9 cellular contexts compared by ENCODE assay signal in the genomic region with DNA sequence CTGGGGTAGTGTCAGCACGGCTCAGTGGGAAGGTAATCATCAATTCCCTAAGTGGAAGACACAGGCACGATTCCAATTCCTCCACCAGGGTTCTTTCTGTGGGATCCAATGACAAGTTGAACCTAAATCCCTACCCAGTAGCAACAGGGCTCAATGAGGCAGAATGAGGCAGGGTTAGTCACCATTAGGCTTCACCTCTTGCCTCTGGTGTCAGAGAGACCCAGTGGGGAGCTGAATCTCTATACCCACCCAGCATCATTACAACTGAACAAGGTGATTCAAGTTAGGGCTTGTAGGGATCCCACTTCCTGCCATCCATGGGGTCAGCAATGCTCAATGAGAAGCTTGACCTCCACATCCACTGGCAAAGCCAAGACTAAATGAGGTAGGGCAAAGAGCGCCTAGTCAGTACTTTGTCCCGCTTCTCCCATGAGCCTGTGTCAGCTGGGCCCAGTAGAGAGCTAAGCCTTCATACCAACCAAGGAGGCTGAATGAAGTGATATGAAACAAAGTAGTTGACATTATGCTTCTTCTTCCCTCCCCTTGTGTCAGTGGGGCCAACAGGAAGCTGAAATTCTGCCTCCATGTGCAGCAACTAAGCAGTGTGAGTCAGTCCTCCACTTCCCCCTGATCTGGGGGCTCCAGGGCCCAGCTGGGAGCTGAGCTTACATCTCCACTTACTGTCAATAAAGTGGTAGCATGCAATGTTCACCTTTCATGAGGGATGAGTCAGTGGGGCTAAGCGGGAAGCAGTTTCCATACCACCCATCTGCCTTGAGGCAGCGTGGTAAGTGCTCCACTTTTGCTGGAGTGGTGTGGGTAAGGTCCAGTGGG. TPM values are rescaled to one million over a fixed set of nuclear protein-coding genes. Genes with fewer than 3 reads are reported as not detected.
DNase-seq lines count a peak whose midpoint lies in the region; ATAC-seq and TF ChIP-seq lines count a peak whose summit lies in the region.
"Had no signal": no experiment of that assay in that cellular context is flagged by ENCODE, and none has a peak within 500 bp of the region (broad histone marks: within the 10 kb centered on the region; RNA-seq: fewer than 3 reads in every experiment).

No MANE protein-coding gene starts in this region.

- CTCF ChIA-PET in CD8-positive, alpha-beta T cell (lab: Charles Lee) = interaction anchor here (0.8 kb wide), 1 partner anchor 20 kb away, joined by 3 read pairs; no protein-coding TSS in a partner anchor

- H3K4me3 Mint-ChIP-seq in CD8-positive, alpha-beta T cell = peak overlapping the region; percentile 71
- peak overlapping the region; percentile 69 for H3K4me3 Mint-ChIP-seq in activated T-helper 2 cell treated with anti-CD3 and anti-CD28 coated beads, Interferon-gamma antibody, Interleukin-2, Interleukin-4, amounts not matched to agents 10 μg/mL and 5 μg/mL and 100 μg/mL, durations not matched to agents 14 hours and 24 hours and 36 hours (ENCODE audit: low read depth)

- no peak for TF ChIP-seq CTCF in CD8-positive, alpha-beta T cell (IDR thresholded peaks at IDR 0.05)

- no peaks in the 10 kb centered on the region for H3K9me3 Mint-ChIP-seq in CD8-positive, alpha-beta T cell
- no peaks in the 10 kb centered on the region for H3K9me3 Mint-ChIP-seq in activated T-helper 2 cell treated with anti-CD3 and anti-CD28 coated beads, Interferon-gamma antibody, Interleukin-2, Interleukin-4, amounts not matched to agents 10 μg/mL and 5 μg/mL and 100 μg/mL, durations not matched to agents 14 hours and 24 hours and 36 hours

- H3K9me3 ChIP-seq in CD8-positive, alpha-beta T cell (ENCODE audit: low read length) = no peaks in the 10 kb centered on the region

- no peaks in the 10 kb centered on the region for H3K27me3 ChIP-seq in CD8-positive, alpha-beta T cell (ENCODE audit: insufficient read depth, low read length)

- no peaks in the 10 kb centered on the region for H3K27me3 Mint-ChIP-seq in CD8-positive, alpha-beta T cell (ENCODE audit: low read depth)
- H3K27me3 Mint-ChIP-seq in activated T-helper 2 cell treated with anti-CD3 and anti-CD28 coated beads, Interferon-gamma antibody, Interleukin-2, Interleukin-4, amounts not matched to agents 10 μg/mL and 5 μg/mL and 100 μg/mL, durations not matched to agents 14 hours and 24 hours and 36 hours (ENCODE audit: low read depth) = no peaks in the 10 kb centered on the region

- H3K4me3 ChIP-seq in CD8-positive, alpha-beta T cell (ENCODE audit: low read depth, low read length) = no peak overlapping the region

- no peak overlapping the region for H3K27ac ChIP-seq in CD8-positive, alpha-beta T cell (ENCODE audit: low read depth, low read length)

- H3K4me1 ChIP-seq in CD8-positive, alpha-beta T cell (ENCODE audit: insufficient read depth, low read length) = no peaks in the 10 kb centered on the region

- POLR2A ChIA-PET in CD8-positive, alpha-beta T cell (lab: Charles Lee) = no interaction called here

- H3K4me1 Mint-ChIP-seq in CD8-positive, alpha-beta T cell (ENCODE audit: low read depth) = peaks cover 7% of the 10 kb centered on the region
- peaks cover 10% of the 10 kb centered on the region for H3K4me1 Mint-ChIP-seq in activated T-helper 2 cell treated with anti-CD3 and anti-CD28 coated beads, Interferon-gamma antibody, Interleukin-2, Interleukin-4, amounts not matched to agents 10 μg/mL and 5 μg/mL and 100 μg/mL, durations not matched to agents 14 hours and 24 hours and 36 hours (ENCODE audit: low read depth)

- no peaks in the 10 kb centered on the region for H3K36me3 Mint-ChIP-seq in CD8-positive, alpha-beta T cell
- no peaks in the 10 kb centered on the region for H3K36me3 Mint-ChIP-seq in activated T-helper 2 cell treated with anti-CD3 and anti-CD28 coated beads, Interferon-gamma antibody, Interleukin-2, Interleukin-4, amounts not matched to agents 10 μg/mL and 5 μg/mL and 100 μg/mL, durations not matched to agents 14 hours and 24 hours and 36 hours (ENCODE audit: low read depth)

- peak; percentile 49 for ATAC-seq in CD8-positive, alpha-beta T cell

- in situ Hi-C loops in KBM-7 (cut with MboI; ENCODE audit: low pct_unique_long_range_greater_than_20kb, low sequenced_read_pairs) = no loop called here

- no peaks in the 10 kb centered on the region for H3K36me3 ChIP-seq in CD8-positive, alpha-beta T cell (ENCODE audit: insufficient read depth, low read length)

- H3K27ac Mint-ChIP-seq in CD8-positive, alpha-beta T cell = no peak overlapping the region
- peak overlapping the region; percentile 33 for H3K27ac Mint-ChIP-seq in activated T-helper 2 cell treated with anti-CD3 and anti-CD28 coated beads, Interferon-gamma antibody, Interleukin-2, Interleukin-4, amounts not matched to agents 10 μg/mL and 5 μg/mL and 100 μg/mL, durations not matched to agents 14 hours and 24 hours and 36 hours

- peak in 3 of 7 experiments; percentile 5 to 11 (median 8) for DNase-seq in CD8-positive, alpha-beta T cell
- DNase-seq in KBM-7 (peak; percentile 25), islet precursor cell (peak; percentile 85), NCI-H2081 treated with DMSO at 0.1 percent for 48 hours (lab: John Stamatoyannopoulos, UW) (no peak), medulla oblongata (ENCODE audit: extremely low spot score) (no peak), mucosa of gallbladder (ENCODE audit: low spot score) (no peak)
- DNase-seq in activated T-helper 2 cell treated with anti-CD3 and anti-CD28 coated beads, Interferon-gamma antibody, Interleukin-2, Interleukin-4, amounts not matched to agents 10 μg/mL and 5 μg/mL and 100 μg/mL, durations not matched to agents 14 hours and 24 hours and 36 hours (ENCODE audit: low spot score) = no peak
- no peak for DNase-seq in effector CD4-positive, alpha-beta T cell
- DNase-seq: posterior cingulate gyrus had no signal

- intact Hi-C loops in CD8-positive, alpha-beta T cell (cut with DNase I, micrococcal nuclease) = no loop called here
- intact Hi-C loops in activated T-helper 2 cell treated with anti-CD3 and anti-CD28 coated beads, Interferon-gamma antibody, Interleukin-2, Interleukin-4, amounts not matched to agents 10 μg/mL and 5 μg/mL and 100 μg/mL, durations not matched to agents 14 hours and 24 hours and 36 hours (cut with micrococcal nuclease) = loop anchor here (2.0 kb wide), 1 partner anchor 36 kb away; a partner anchor contains a TSS

RNA-seq across cellular contexts. Expression of a gene that starts 36.4 kb away (rescaled TPM):
- total RNA-seq in CD8-positive, alpha-beta T cell = 1 to 10 TPM; 6.9 to 7.8 TPM
- 15.4 and 16.2 TPM in 2 replicates for total RNA-seq in activated T-helper 2 cell treated with anti-CD3 and anti-CD28 coated beads, Interferon-gamma antibody, Interleukin-2, Interleukin-4, amounts not matched to agents 10 μg/mL and 5 μg/mL and 100 μg/mL, durations not matched to agents 14 hours and 24 hours and 36 hours
- total RNA-seq in mucosa of gallbladder = 18.7 TPM

RNA-seq across cellular contexts. Expression of a gene that starts 51.2 kb away (rescaled TPM):
- under 1 TPM; 0.65 to 0.75 TPM for total RNA-seq in CD8-positive, alpha-beta T cell
- 1.3 and 1.4 TPM in 2 replicates for total RNA-seq in activated T-helper 2 cell treated with anti-CD3 and anti-CD28 coated beads, Interferon-gamma antibody, Interleukin-2, Interleukin-4, amounts not matched to agents 10 μg/mL and 5 μg/mL and 100 μg/mL, durations not matched to agents 14 hours and 24 hours and 36 hours
- 3.2 TPM for total RNA-seq in mucosa of gallbladder

RNA-seq across cellular contexts. Expression of a gene that starts 51.4 kb away (rescaled TPM):
- total RNA-seq in CD8-positive, alpha-beta T cell = not detected
- not detected in 2 replicates for total RNA-seq in activated T-helper 2 cell treated with anti-CD3 and anti-CD28 coated beads, Interferon-gamma antibody, Interleukin-2, Interleukin-4, amounts not matched to agents 10 μg/mL and 5 μg/mL and 100 μg/mL, durations not matched to agents 14 hours and 24 hours and 36 hours
- not detected for total RNA-seq in mucosa of gallbladder

Comparison
In these comparisons a context has a peak if more than half of its experiments do, and no peak if none do; other contexts are left out.
1. DNase-seq: peak in KBM-7 (single experiment) and islet precursor cell (single experiment); none in activated T-helper 2 cell treated with anti-CD3 and anti-CD28 coated beads, Interferon-gamma antibody, Interleukin-2, Interleukin-4, amounts not matched to agents 10 μg/mL and 5 μg/mL and 100 μg/mL, durations not matched to agents 14 hours and 24 hours and 36 hours (single experiment), NCI-H2081 treated with DMSO at 0.1 percent for 48 hours (single experiment), effector CD4-positive, alpha-beta T cell (single experiment), medulla oblongata (single experiment) and mucosa of gallbladder (single experiment).